Comparison of ENCODE assay signal across 27 cellular contexts in genomic region chr12:93896962-93897361, GRCh38.
"Had no signal": no experiment of that assay in that cellular context is flagged by ENCODE, and none has a peak within 500 bp of the region (broad histone marks: within the 10 kb centered on the region; RNA-seq: fewer than 3 reads in every experiment).

No MANE protein-coding gene starts in this region.

- H3K4me1 Mint-ChIP-seq: activated B cell treated with CpG ODN at 0.5 μM for 24 hours had no signal

- H3K27me3 Mint-ChIP-seq: activated CD8-positive, alpha-beta T cell treated with anti-CD3 and anti-CD28 coated beads for 36 hours; activated naive CD4-positive, alpha-beta T cell treated with anti-CD3 and anti-CD28 coated beads, Interleukin-2, amount 50 U/mL, for 24 hours; activated T-helper 17 cell treated with anti-CD3 and anti-CD28 coated beads, Interleukin-2, amount 50 U/mL, for 72 hours had no signal

- H3K4me3 Mint-ChIP-seq: activated B cell treated with CpG ODN at 0.5 μM for 24 hours; activated CD8-positive, alpha-beta T cell treated with anti-CD3 and anti-CD28 coated beads for 36 hours; activated naive CD4-positive, alpha-beta T cell treated with anti-CD3 and anti-CD28 coated beads, Interleukin-2, amount 50 U/mL, for 24 hours; activated naive CD8-positive, alpha-beta T cell treated with anti-CD3 and anti-CD28 coated beads, Interleukin-2, amount 10 ng/mL, durations not matched to agents 7 days and 5 days; activated T-cell treated with anti-CD3 and anti-CD28 coated beads, Interleukin-2, amount 50 U/mL, for 72 hours; activated T-helper 17 cell treated with anti-CD3 and anti-CD28 coated beads, Interleukin-2, amount 50 U/mL, for 72 hours had no signal

- DNase-seq: activated B cell treated with CpG ODN at 0.5 μM for 24 hours; activated CD4-positive, alpha-beta T cell treated with anti-CD3 and anti-CD28 coated beads for 48 hours; activated CD4-positive, alpha-beta T cell treated with anti-CD3 and anti-CD28 coated beads, Interleukin-2, amount 50 U/mL, for 4 hours; activated CD4-positive, CD25-positive, alpha-beta regulatory T cell treated with anti-CD3 and anti-CD28 coated beads, Interleukin-2, amount 50 U/mL, for 72 hours; activated CD8-positive, alpha-beta T cell treated with anti-CD3 and anti-CD28 coated beads for 36 hours; activated gamma-delta T cell; activated naive CD4-positive, alpha-beta T cell treated with Interleukin-2 at 50 U/mL for 16 hours; activated naive CD8-positive, alpha-beta T cell treated with anti-CD3 and anti-CD28 coated beads, Interleukin-2, amount 10 ng/mL, durations not matched to agents 7 days and 5 days; activated T-cell treated with anti-CD3 and anti-CD28 coated beads, Interleukin-2, amount 50 U/mL, for 1 hour; activated T-cell treated with anti-CD3 and anti-CD28 coated beads, Interleukin-2, amount 50 U/mL, for 72 hours; amygdala; NCI-H1092 treated with DMSO at 0.1 percent for 48 hours; NCI-H1417 treated with DMSO at 0.1 percent for 48 hours; NCI-H1930; NCI-H2081 treated with DMSO at 0.1 percent for 48 hours; NCI-H226; NCI-H446 treated with DMSO at 0.1 percent for 48 hours; NCI-H524; NCI-H748 treated with DMSO at 0.1 percent for 48 hours; PC-9; SIG-M5; T-helper 1 cell; T-helper 2 cell; T-helper 9 cell had no signal

- ATAC-seq: activated CD8-positive, alpha-beta T cell treated with anti-CD3 and anti-CD28 coated beads for 36 hours; activated T-cell treated with anti-CD3 and anti-CD28 coated beads, Interleukin-2, amount 50 U/mL, for 72 hours; activated T-helper 17 cell treated with anti-CD3 and anti-CD28 coated beads, Interleukin-2, amount 50 U/mL, for 72 hours; Right ventricle myocardium inferior had no signal

- H3K36me3 Mint-ChIP-seq: activated naive CD4-positive, alpha-beta T cell treated with anti-CD3 and anti-CD28 coated beads, Interleukin-2, amount 50 U/mL, for 24 hours had no signal

- H3K9me3 Mint-ChIP-seq: activated naive CD4-positive, alpha-beta T cell treated with anti-CD3 and anti-CD28 coated beads, Interleukin-2, amount 50 U/mL, for 24 hours; activated T-cell treated with anti-CD3 and anti-CD28 coated beads, Interleukin-2, amount 50 U/mL, for 72 hours; activated T-helper 17 cell treated with anti-CD3 and anti-CD28 coated beads, Interleukin-2, amount 50 U/mL, for 72 hours had no signal

- H3K27ac Mint-ChIP-seq: activated B cell treated with CpG ODN at 0.5 μM for 24 hours; activated CD8-positive, alpha-beta T cell treated with anti-CD3 and anti-CD28 coated beads for 36 hours; activated naive CD4-positive, alpha-beta T cell treated with anti-CD3 and anti-CD28 coated beads, Interleukin-2, amount 50 U/mL, for 24 hours; activated naive CD8-positive, alpha-beta T cell treated with anti-CD3 and anti-CD28 coated beads, Interleukin-2, amount 10 ng/mL, durations not matched to agents 7 days and 5 days; activated T-cell treated with anti-CD3 and anti-CD28 coated beads, Interleukin-2, amount 50 U/mL, for 72 hours; activated T-helper 17 cell treated with anti-CD3 and anti-CD28 coated beads, Interleukin-2, amount 50 U/mL, for 72 hours had no signal
